Comparison of ENCODE assay signal across 11 cellular contexts in genomic region chr12:9951026-9951652, GRCh38. TPM values are rescaled to one million over a fixed set of nuclear protein-coding genes. Genes with fewer than 3 reads are reported as not detected.
A peak's percentile ranks its signal among the peaks of the same experiment; 100 is the strongest.
DNase-seq lines count a peak whose midpoint lies in the region; ATAC-seq and TF ChIP-seq lines count a peak whose summit lies in the region.
"Had no signal": no experiment of that assay in that cellular context is flagged by ENCODE, and none has a peak within 500 bp of the region (broad histone marks: within the 10 kb centered on the region; RNA-seq: fewer than 3 reads in every experiment).

No MANE protein-coding gene starts in this region.

- no peaks in the 10 kb centered on the region for H3K9me3 Mint-ChIP-seq in CD8-positive, alpha-beta memory T cell
- no peaks in the 10 kb centered on the region for H3K9me3 Mint-ChIP-seq in activated CD8-positive, alpha-beta T cell treated with anti-CD3 and anti-CD28 coated beads for 36 hours
- no peaks in the 10 kb centered on the region for H3K9me3 Mint-ChIP-seq in naive thymus-derived CD8-positive, alpha-beta T cell
- H3K9me3 Mint-ChIP-seq: IgD-negative memory B cell had no signal

- TF ChIP-seq CTCF in activated CD8-positive, alpha-beta T cell treated with anti-CD3 and anti-CD28 coated beads for 36 hours (IDR thresholded peaks at IDR 0.05), result no peak

- POLR2A ChIA-PET in CD8-positive, alpha-beta memory T cell (lab: Charles Lee), result no interaction called here
- POLR2A ChIA-PET in activated CD8-positive, alpha-beta T cell treated with anti-CD3 and anti-CD28 coated beads for 36 hours (lab: Charles Lee), result no interaction called here
- POLR2A ChIA-PET in naive thymus-derived CD8-positive, alpha-beta T cell (lab: Charles Lee), result no interaction called here

- no peak overlapping the region for H3K4me3 ChIP-seq in CD8-positive, alpha-beta memory T cell (ENCODE audit: low read length)
- no peak overlapping the region for H3K4me3 ChIP-seq in H7 (ENCODE audit: insufficient read depth, low read depth, low read length)
- H3K4me3 ChIP-seq: vagina had no signal

- peak overlapping the region; percentile 54 to 83 (median 70) for H3K4me3 Mint-ChIP-seq in CD8-positive, alpha-beta memory T cell
- H3K4me3 Mint-ChIP-seq in activated CD8-positive, alpha-beta T cell treated with anti-CD3 and anti-CD28 coated beads for 36 hours, result peak overlapping the region; percentile 31
- peak overlapping the region; percentile 26 to 75 (median 61) for H3K4me3 Mint-ChIP-seq in naive thymus-derived CD8-positive, alpha-beta T cell

- H3K27ac Mint-ChIP-seq in CD8-positive, alpha-beta memory T cell, result peak overlapping the region in 7 of 8 donors; percentile 14 to 89 (median 54)
- peak overlapping the region; percentile 68 for H3K27ac Mint-ChIP-seq in activated CD8-positive, alpha-beta T cell treated with anti-CD3 and anti-CD28 coated beads for 36 hours
- peak overlapping the region in 9 of 10 donors; percentile 16 to 85 (median 70) for H3K27ac Mint-ChIP-seq in naive thymus-derived CD8-positive, alpha-beta T cell
- H3K27ac Mint-ChIP-seq: IgD-negative memory B cell had no signal

- H3K4me1 Mint-ChIP-seq in CD8-positive, alpha-beta memory T cell, result peaks cover 34 to 43% (median 41%) of the 10 kb centered on the region in 3 donors
- peaks cover 40% of the 10 kb centered on the region for H3K4me1 Mint-ChIP-seq in activated CD8-positive, alpha-beta T cell treated with anti-CD3 and anti-CD28 coated beads for 36 hours (ENCODE audit: low read depth)
- H3K4me1 Mint-ChIP-seq in naive thymus-derived CD8-positive, alpha-beta T cell, result peaks cover 16 to 56% (median 38%) of the 10 kb centered on the region in 4 donors

- CTCF ChIA-PET in CD8-positive, alpha-beta memory T cell (lab: Charles Lee), result no interaction called here
- CTCF ChIA-PET in activated CD8-positive, alpha-beta T cell treated with anti-CD3 and anti-CD28 coated beads for 36 hours (lab: Charles Lee), result interaction anchor here (1.7 kb wide), 1 partner anchor 153 kb away, joined by 4 read pairs; no protein-coding TSS in a partner anchor

- peaks cover 33% of the 10 kb centered on the region for H3K4me1 ChIP-seq in CD8-positive, alpha-beta memory T cell (ENCODE audit: insufficient read depth, low read length)
- H3K4me1 ChIP-seq: vagina had no signal

- peak; percentile 50 for ATAC-seq in HG03354 (IDR thresholded peaks at IDR 0.05; ENCODE audit: poor library complexity, severe bottlenecking, unreplicated experiment)
- ATAC-seq in activated CD8-positive, alpha-beta T cell treated with anti-CD3 and anti-CD28 coated beads for 36 hours, result peak; percentile 69
- peak; percentile 91 to 97 for ATAC-seq in naive thymus-derived CD8-positive, alpha-beta T cell

- no peak overlapping the region for H3K27ac ChIP-seq in CD8-positive, alpha-beta memory T cell (ENCODE audit: low read depth, low read length)
- H3K27ac ChIP-seq: vagina had no signal

- intact Hi-C loops in activated CD8-positive, alpha-beta T cell treated with anti-CD3 and anti-CD28 coated beads for 36 hours (cut with micrococcal nuclease), result no loop called here

- peak; percentile 1 to 60 (median 50) for DNase-seq in CD8-positive, alpha-beta memory T cell
- peak; percentile 61 for DNase-seq in activated CD8-positive, alpha-beta T cell treated with anti-CD3 and anti-CD28 coated beads for 36 hours
- peak in 8 of 10 donors; percentile 11 to 72 (median 48) for DNase-seq in naive thymus-derived CD8-positive, alpha-beta T cell
- DNase-seq in medulla oblongata (ENCODE audit: extremely low spot score), result no peak
- DNase-seq in H7, result no peak
- no peak for DNase-seq in NCI-H2227 (lab: John Stamatoyannopoulos, UW; ENCODE audit: unreplicated experiment)
- no peak for DNase-seq in NCI-H1417 treated with DMSO at 0.1 percent for 48 hours (lab: John Stamatoyannopoulos, UW)
- DNase-seq: hypothalamus had no signal

- H3K27me3 Mint-ChIP-seq in CD8-positive, alpha-beta memory T cell, result no peaks in the 10 kb centered on the region
- no peaks in the 10 kb centered on the region for H3K27me3 Mint-ChIP-seq in activated CD8-positive, alpha-beta T cell treated with anti-CD3 and anti-CD28 coated beads for 36 hours
- no peaks in the 10 kb centered on the region for H3K27me3 Mint-ChIP-seq in naive thymus-derived CD8-positive, alpha-beta T cell

- H3K36me3 Mint-ChIP-seq in CD8-positive, alpha-beta memory T cell, result no peaks in the 10 kb centered on the region
- H3K36me3 Mint-ChIP-seq in activated CD8-positive, alpha-beta T cell treated with anti-CD3 and anti-CD28 coated beads for 36 hours (ENCODE audit: low read depth), result no peaks in the 10 kb centered on the region
- no peaks in the 10 kb centered on the region for H3K36me3 Mint-ChIP-seq in naive thymus-derived CD8-positive, alpha-beta T cell
- H3K36me3 Mint-ChIP-seq: IgD-negative memory B cell had no signal

- H3K27me3 ChIP-seq in CD8-positive, alpha-beta memory T cell (ENCODE audit: insufficient read depth, low read length, poor library complexity, severe bottlenecking), result no peaks in the 10 kb centered on the region
- no peaks in the 10 kb centered on the region for H3K27me3 ChIP-seq in H7 (ENCODE audit: control insufficient read depth, insufficient read depth, low read length)
- H3K27me3 ChIP-seq: vagina had no signal

- H3K9me3 ChIP-seq in CD8-positive, alpha-beta memory T cell (ENCODE audit: low read length), result no peaks in the 10 kb centered on the region
- H3K9me3 ChIP-seq: vagina had no signal

- no peaks in the 10 kb centered on the region for H3K36me3 ChIP-seq in CD8-positive, alpha-beta memory T cell (ENCODE audit: insufficient read depth, low read length)
- no peaks in the 10 kb centered on the region for H3K36me3 ChIP-seq in H7 (replicated peaks; ENCODE audit: control insufficient read depth, insufficient read depth, low read length)
- H3K36me3 ChIP-seq: vagina had no signal

RNA-seq across cellular contexts. Expression of gene CLEC2A, which starts 19.0 kb away (rescaled TPM):
- not detected for total RNA-seq in CD8-positive, alpha-beta memory T cell
- not detected for polyA plus RNA-seq in CD8-positive, alpha-beta memory T cell
- total RNA-seq in activated CD8-positive, alpha-beta T cell treated with anti-CD3 and anti-CD28 coated beads for 36 hours, result not detected
- total RNA-seq in naive thymus-derived CD8-positive, alpha-beta T cell, result not detected
- polyA plus RNA-seq in naive thymus-derived CD8-positive, alpha-beta T cell, result not detected
- not detected in 2 replicates for total RNA-seq in H7 (2014; rRNA removed; shearing (Covaris generic))
- total RNA-seq: vagina had no signal
- polyA plus RNA-seq: IgD-negative memory B cell had no signal

RNA-seq across cellular contexts. Expression of gene CLEC12A, which starts 20.1 kb away (rescaled TPM):
- not detected for total RNA-seq in CD8-positive, alpha-beta memory T cell
- not detected for polyA plus RNA-seq in CD8-positive, alpha-beta memory T cell
- under 1 TPM; 0.47 TPM for total RNA-seq in activated CD8-positive, alpha-beta T cell treated with anti-CD3 and anti-CD28 coated beads for 36 hours
- total RNA-seq in naive thymus-derived CD8-positive, alpha-beta T cell, result not detected
- under 1 TPM in 2 of 3 donors, not detected in 1; 0.15 to 0.31 TPM for polyA plus RNA-seq in naive thymus-derived CD8-positive, alpha-beta T cell
- total RNA-seq in H7 (2014; rRNA removed; shearing (Covaris generic)), result not detected in 2 replicates
- total RNA-seq: vagina had no signal

RNA-seq across cellular contexts. Expression of gene CLEC1B, which starts 47.8 kb away (rescaled TPM):
- not detected for total RNA-seq in CD8-positive, alpha-beta memory T cell
- polyA plus RNA-seq in CD8-positive, alpha-beta memory T cell, result not detected
- total RNA-seq in activated CD8-positive, alpha-beta T cell treated with anti-CD3 and anti-CD28 coated beads for 36 hours, result not detected
- total RNA-seq in naive thymus-derived CD8-positive, alpha-beta T cell, result not detected
- not detected for polyA plus RNA-seq in naive thymus-derived CD8-positive, alpha-beta T cell
- total RNA-seq in H7 (2014; rRNA removed; shearing (Covaris generic)), result not detected in 2 replicates
- total RNA-seq: vagina had no signal
- polyA plus RNA-seq: IgD-negative memory B cell had no signal

RNA-seq across cellular contexts. Expression of gene CLEC12B, which starts 59.3 kb away (rescaled TPM):
- not detected for total RNA-seq in CD8-positive, alpha-beta memory T cell
- not detected for polyA plus RNA-seq in CD8-positive, alpha-beta memory T cell
- not detected for total RNA-seq in activated CD8-positive, alpha-beta T cell treated with anti-CD3 and anti-CD28 coated beads for 36 hours
- not detected for total RNA-seq in naive thymus-derived CD8-positive, alpha-beta T cell
- polyA plus RNA-seq in naive thymus-derived CD8-positive, alpha-beta T cell, result not detected
- total RNA-seq in H7 (2014; rRNA removed; shearing (Covaris generic)), result not detected in 2 replicates
- total RNA-seq: vagina had no signal
- polyA plus RNA-seq: IgD-negative memory B cell had no signal

Comparison
In these comparisons a context has a peak if more than half of its experiments do, and no peak if none do; other contexts are left out.
1. DNase-seq: peak in CD8-positive, alpha-beta memory T cell (5 of 5), activated CD8-positive, alpha-beta T cell treated with anti-CD3 and anti-CD28 coated beads for 36 hours (single experiment) and naive thymus-derived CD8-positive, alpha-beta T cell (8 of 10); none in medulla oblongata (single experiment), H7 (single experiment), NCI-H2227 (single experiment) and NCI-H1417 treated with DMSO at 0.1 percent for 48 hours (single experiment).
2. Peak in every context shown above with its lines, with median percentiles within 50 percentile points of each other: H3K27ac Mint-ChIP-seq, H3K4me3 Mint-ChIP-seq and ATAC-seq.